In the genomic region with DNA sequence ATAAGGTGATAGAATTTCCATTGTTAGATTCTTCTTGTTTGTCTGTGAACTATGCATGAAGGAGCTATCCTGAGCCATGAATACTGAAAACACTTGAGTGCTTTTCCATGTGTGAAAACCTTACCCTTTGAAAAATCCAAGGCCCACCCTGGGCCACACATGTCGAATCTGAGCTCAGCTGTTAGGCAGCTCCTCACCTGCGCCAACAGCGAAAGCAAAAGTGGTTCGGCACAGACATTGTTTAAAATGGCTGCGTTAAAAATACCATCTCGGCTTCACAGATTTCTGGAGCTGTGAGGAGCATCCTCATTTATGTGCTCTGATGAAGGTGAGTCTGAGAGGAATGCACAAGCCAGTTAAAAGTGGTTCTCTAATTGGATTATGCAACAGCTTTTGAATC, we compare ENCODE assay signal across 2 cellular contexts.
TF ChIP-seq lines count a peak whose summit lies in the region.

No MANE protein-coding gene starts in this region.

TF ChIP-seq in SK-N-SH, 30 proteins besides CTCF, POLR2A, EP300 and RAD21 (continued from another document):
- TF ChIP-seq, protein P1, sequence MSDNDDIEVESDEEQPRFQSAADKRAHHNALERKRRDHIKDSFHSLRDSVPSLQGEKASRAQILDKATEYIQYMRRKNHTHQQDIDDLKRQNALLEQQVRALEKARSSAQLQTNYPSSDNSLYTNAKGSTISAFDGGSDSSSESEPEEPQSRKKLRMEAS (IDR thresholded peaks at IDR 0.05; ENCODE audit: low read depth): no peak
- no peak for TF ChIP-seq RCOR1 (IDR thresholded peaks at IDR 0.05; ENCODE audit: low read length)
- no peak for TF ChIP-seq FOXJ3 (CRISPR knock-in tag; IDR thresholded peaks at IDR 0.05)
- TF ChIP-seq TEAD4 (IDR thresholded peaks at IDR 0.05; ENCODE audit: borderline replicate concordance, insufficient read depth): no peak
- TF ChIP-seq, protein P2, sequence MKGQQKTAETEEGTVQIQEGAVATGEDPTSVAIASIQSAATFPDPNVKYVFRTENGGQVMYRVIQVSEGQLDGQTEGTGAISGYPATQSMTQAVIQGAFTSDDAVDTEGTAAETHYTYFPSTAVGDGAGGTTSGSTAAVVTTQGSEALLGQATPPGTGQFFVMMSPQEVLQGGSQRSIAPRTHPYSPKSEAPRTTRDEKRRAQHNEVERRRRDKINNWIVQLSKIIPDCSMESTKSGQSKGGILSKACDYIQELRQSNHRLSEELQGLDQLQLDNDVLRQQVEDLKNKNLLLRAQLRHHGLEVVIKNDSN (IDR thresholded peaks at IDR 0.05; ENCODE audit: borderline replicate concordance, low read depth): no peak
- no peak for TF ChIP-seq JUND (IDR thresholded peaks at IDR 0.05)
- no peak for TF ChIP-seq NFIC (IDR thresholded peaks at IDR 0.05; ENCODE audit: borderline replicate concordance)
- no peak for TF ChIP-seq MEF2A (IDR thresholded peaks at IDR 0.05; ENCODE audit: borderline replicate concordance, low read depth)
- no peak for TF ChIP-seq SIN3A (IDR thresholded peaks at IDR 0.05; ENCODE audit: borderline replicate concordance, low read depth, low read length)
- no peak for TF ChIP-seq EZH2phosphoT487 (IDR thresholded peaks at IDR 0.05; ENCODE audit: borderline replicate concordance, low read depth)
TF ChIP-seq in SK-N-SH: peak in this region for 0.

TF ChIP-seq in SK-N-SH treated with all-trans-retinoic acid at 6 μM for 48 hours, 23 proteins besides CTCF, POLR2A, EP300 and RAD21 (continued from another document):
- TF ChIP-seq, protein P3, sequence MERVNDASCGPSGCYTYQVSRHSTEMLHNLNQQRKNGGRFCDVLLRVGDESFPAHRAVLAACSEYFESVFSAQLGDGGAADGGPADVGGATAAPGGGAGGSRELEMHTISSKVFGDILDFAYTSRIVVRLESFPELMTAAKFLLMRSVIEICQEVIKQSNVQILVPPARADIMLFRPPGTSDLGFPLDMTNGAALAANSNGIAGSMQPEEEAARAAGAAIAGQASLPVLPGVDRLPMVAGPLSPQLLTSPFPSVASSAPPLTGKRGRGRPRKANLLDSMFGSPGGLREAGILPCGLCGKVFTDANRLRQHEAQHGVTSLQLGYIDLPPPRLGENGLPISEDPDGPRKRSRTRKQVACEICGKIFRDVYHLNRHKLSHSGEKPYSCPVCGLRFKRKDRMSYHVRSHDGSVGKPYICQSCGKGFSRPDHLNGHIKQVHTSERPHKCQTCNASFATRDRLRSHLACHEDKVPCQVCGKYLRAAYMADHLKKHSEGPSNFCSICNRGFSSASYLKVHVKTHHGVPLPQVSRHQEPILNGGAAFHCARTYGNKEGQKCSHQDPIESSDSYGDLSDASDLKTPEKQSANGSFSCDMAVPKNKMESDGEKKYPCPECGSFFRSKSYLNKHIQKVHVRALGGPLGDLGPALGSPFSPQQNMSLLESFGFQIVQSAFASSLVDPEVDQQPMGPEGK (CRISPR knock-in tag; IDR thresholded peaks at IDR 0.05; ENCODE audit: borderline replicate concordance): no peak
TF ChIP-seq in SK-N-SH treated with all-trans-retinoic acid at 6 μM for 48 hours: peak in this region for 0.
